30 cellular contexts compared by ENCODE assay signal in the genomic region with DNA sequence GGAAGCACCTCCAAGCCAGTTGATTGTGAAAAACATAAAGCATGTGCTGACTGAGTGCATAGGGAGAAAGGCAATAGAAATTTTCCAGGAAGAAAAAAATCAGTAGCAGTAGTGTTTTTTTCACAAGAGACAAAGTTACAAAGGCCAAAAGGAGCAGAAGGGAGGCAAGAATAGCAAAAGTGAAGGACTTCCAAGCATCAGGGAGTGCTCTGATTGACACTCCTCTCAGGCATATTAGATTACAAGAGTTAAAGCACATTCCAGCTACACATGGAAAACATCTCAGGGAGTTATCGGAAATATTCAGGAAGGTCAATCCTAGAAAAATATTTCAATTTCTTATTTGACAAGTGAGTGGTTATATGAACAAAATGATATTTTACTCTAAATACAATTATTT.
"Had no signal": no experiment of that assay in that cellular context is flagged by ENCODE, and none has a peak within 500 bp of the region (broad histone marks: within the 10 kb centered on the region; RNA-seq: fewer than 3 reads in every experiment).

No MANE protein-coding gene starts in this region.

- H3K36me3 ChIP-seq: ovary, right lobe of liver, sigmoid colon, suprapubic skin, tibial artery, transverse colon, upper lobe of right lung, uterus had no signal

- H3K9me3 Mint-ChIP-seq: neural crest cell; stimulated activated naive B cell treated with anti-CD40 and anti-IgM and Interleukin-4, amounts not matched to agents 10 μg/mL and 1 μg/mL and 100 μg/mL, for 72 hours; type B pancreatic cell had no signal

- H3K4me3 Mint-ChIP-seq: naive B cell; naive thymus-derived CD8-positive, alpha-beta T cell; natural killer cell treated with Interleukin-12 subunit alpha and Interleukin-12 subunit beta and Interleukin-15 and Interleukin-18, amount 100 ng/mL, for 72 hours; neural crest cell; stimulated activated effector memory CD8-positive, alpha-beta T cell treated with anti-CD3 and anti-CD28 coated beads, Interleukin-12 subunit alpha, Interleukin-12 subunit beta, amount 100 ng/mL, for 72 hours; stimulated activated naive B cell treated with anti-CD40 and anti-IgM and Interleukin-4, amounts not matched to agents 10 μg/mL and 1 μg/mL and 100 μg/mL, for 72 hours; stimulated activated naive CD8-positive, alpha-beta T cell treated with anti-CD3 and anti-CD28 coated beads, Interleukin-15, amount 100 ng/mL, for 72 hours; type B pancreatic cell had no signal

- H3K4me3 ChIP-seq: ovary, psoas muscle, right lobe of liver, sigmoid colon, suprapubic skin, testis, tibial artery, transverse colon, upper lobe of right lung, uterus had no signal

- H3K27ac Mint-ChIP-seq: naive B cell; naive thymus-derived CD8-positive, alpha-beta T cell; natural killer cell treated with Interleukin-12 subunit alpha and Interleukin-12 subunit beta and Interleukin-15 and Interleukin-18, amount 100 ng/mL, for 72 hours; progenitor cell of endocrine pancreas; stimulated activated effector memory CD8-positive, alpha-beta T cell treated with anti-CD3 and anti-CD28 coated beads, Interleukin-12 subunit alpha, Interleukin-12 subunit beta, amount 100 ng/mL, for 72 hours; stimulated activated naive B cell treated with anti-CD40 and anti-IgM and Interleukin-4, amounts not matched to agents 10 μg/mL and 1 μg/mL and 100 μg/mL, for 72 hours; stimulated activated naive CD8-positive, alpha-beta T cell treated with anti-CD3 and anti-CD28 coated beads, Interleukin-15, amount 100 ng/mL, for 72 hours; type B pancreatic cell had no signal

- H3K27ac ChIP-seq: ovary, parathyroid adenoma, psoas muscle, right lobe of liver, sigmoid colon, suprapubic skin, testis, tibial artery, transverse colon, upper lobe of right lung, uterus had no signal

- H3K9ac ChIP-seq: parathyroid adenoma had no signal

- H3K4me1 ChIP-seq: parathyroid adenoma, psoas muscle, right lobe of liver, sigmoid colon, suprapubic skin, testis, tibial artery, transverse colon, upper lobe of right lung, uterus had no signal

- H3K4me1 Mint-ChIP-seq: naive B cell; naive thymus-derived CD8-positive, alpha-beta T cell; neural crest cell; stimulated activated effector memory CD8-positive, alpha-beta T cell treated with anti-CD3 and anti-CD28 coated beads, Interleukin-12 subunit alpha, Interleukin-12 subunit beta, amount 100 ng/mL, for 72 hours; stimulated activated naive B cell treated with anti-CD40 and anti-IgM and Interleukin-4, amounts not matched to agents 10 μg/mL and 1 μg/mL and 100 μg/mL, for 72 hours; stimulated activated naive CD8-positive, alpha-beta T cell treated with anti-CD3 and anti-CD28 coated beads, Interleukin-15, amount 100 ng/mL, for 72 hours had no signal

- H3K27me3 ChIP-seq: ovary, right lobe of liver, sigmoid colon, suprapubic skin, testis, transverse colon, upper lobe of right lung, uterus had no signal

- H3K79me2 ChIP-seq: parathyroid adenoma had no signal

- DNase-seq: naive B cell; naive thymus-derived CD8-positive, alpha-beta T cell; occipital lobe; ovary; posterior cingulate gyrus; psoas muscle; right cardiac atrium; right lobe of liver; sigmoid colon; small intestine; stimulated activated CD4-positive, alpha-beta T cell treated with anti-CD3 and anti-CD28 coated beads, Interleukin-15, amount 100 ng/mL, for 24 hours; stimulated activated CD4-positive, alpha-beta T cell treated with anti-CD3 and anti-CD28 coated beads, Interleukin-2, amount 100 ng/mL, for 24 hours; stimulated activated CD4-positive, alpha-beta T cell treated with anti-CD3 and anti-CD28 coated beads, Interleukin-2, amount 100 ng/mL, for 48 hours; stimulated activated CD4-positive, alpha-beta T cell treated with anti-CD3 and anti-CD28 coated beads, Interleukin-4, amount 100 ng/mL, for 24 hours; stimulated activated naive B cell treated with anti-CD40 and anti-IgM and Interleukin-4, amounts not matched to agents 10 μg/mL and 1 μg/mL and 100 μg/mL, for 72 hours; stimulated activated naive CD8-positive, alpha-beta T cell treated with anti-CD3 and anti-CD28 coated beads, Interleukin-15, amount 100 ng/mL, for 72 hours; stimulated activated naive CD8-positive, alpha-beta T cell treated with anti-CD3 and anti-CD28 coated beads, Interleukin-15, Interleukin-2, amounts not matched to agents 100 U/mL and 50 U/mL, for 24 hours; substantia nigra; testis; tibial artery; transverse colon; upper lobe of right lung; uterus had no signal

- H2AFZ ChIP-seq: parathyroid adenoma had no signal

- H3K9me3 ChIP-seq: ovary, psoas muscle, right lobe of liver, sigmoid colon, testis, transverse colon, uterus had no signal

- H3K27me3 Mint-ChIP-seq: naive B cell; naive thymus-derived CD8-positive, alpha-beta T cell; natural killer cell treated with Interleukin-12 subunit alpha and Interleukin-12 subunit beta and Interleukin-15 and Interleukin-18, amount 100 ng/mL, for 72 hours; progenitor cell of endocrine pancreas; stimulated activated naive B cell treated with anti-CD40 and anti-IgM and Interleukin-4, amounts not matched to agents 10 μg/mL and 1 μg/mL and 100 μg/mL, for 72 hours; stimulated activated naive CD8-positive, alpha-beta T cell treated with anti-CD3 and anti-CD28 coated beads, Interleukin-15, amount 100 ng/mL, for 72 hours; type B pancreatic cell had no signal

- H3K36me3 Mint-ChIP-seq: naive B cell; naive thymus-derived CD8-positive, alpha-beta T cell; natural killer cell treated with Interleukin-12 subunit alpha and Interleukin-12 subunit beta and Interleukin-15 and Interleukin-18, amount 100 ng/mL, for 72 hours; stimulated activated effector memory CD8-positive, alpha-beta T cell treated with anti-CD3 and anti-CD28 coated beads, Interleukin-12 subunit alpha, Interleukin-12 subunit beta, amount 100 ng/mL, for 72 hours; stimulated activated naive B cell treated with anti-CD40 and anti-IgM and Interleukin-4, amounts not matched to agents 10 μg/mL and 1 μg/mL and 100 μg/mL, for 72 hours; type B pancreatic cell had no signal

- ATAC-seq: naive thymus-derived CD8-positive, alpha-beta T cell; natural killer cell treated with Interleukin-12 subunit alpha and Interleukin-12 subunit beta and Interleukin-15 and Interleukin-18, amount 100 ng/mL, for 72 hours; psoas muscle; right cardiac atrium; right lobe of liver; stimulated activated effector memory CD8-positive, alpha-beta T cell treated with anti-CD3 and anti-CD28 coated beads, Interleukin-12 subunit alpha, Interleukin-12 subunit beta, amount 100 ng/mL, for 72 hours; stimulated activated naive B cell treated with anti-CD40 and anti-IgM and Interleukin-4, amounts not matched to agents 10 μg/mL and 1 μg/mL and 100 μg/mL, for 72 hours; stimulated activated naive CD8-positive, alpha-beta T cell treated with anti-CD3 and anti-CD28 coated beads, Interleukin-15, amount 100 ng/mL, for 72 hours; stimulated activated naive CD8-positive, alpha-beta T cell treated with anti-CD3 and anti-CD28 coated beads, Interleukin-15, Interleukin-2, amounts not matched to agents 100 U/mL and 50 U/mL, for 24 hours; upper lobe of right lung had no signal
